Comparison of ENCODE assay signal across 8 cellular contexts in the genomic region with DNA sequence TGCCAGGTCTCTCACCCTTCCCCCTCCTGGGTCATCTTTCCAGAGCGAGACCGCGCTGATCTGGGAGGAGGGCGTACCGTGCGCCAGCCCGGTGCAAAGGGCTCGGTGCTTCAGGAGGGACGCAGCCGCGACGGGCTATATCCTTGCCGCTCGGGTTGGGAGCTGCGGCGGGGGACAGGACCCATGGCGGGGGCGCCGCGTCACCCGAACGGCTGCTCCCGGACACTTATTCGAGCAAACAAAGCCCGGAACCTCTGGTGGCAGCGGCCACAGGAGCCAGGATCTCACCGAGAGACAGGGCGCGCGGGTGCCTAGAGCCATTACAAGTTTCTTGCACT. TPM values are rescaled to one million over a fixed set of nuclear protein-coding genes. Genes with fewer than 3 reads are reported as not detected.
A peak's percentile ranks its signal among the peaks of the same experiment; 100 is the strongest.
DNase-seq lines count a peak whose midpoint lies in the region; ATAC-seq and TF ChIP-seq lines count a peak whose summit lies in the region.

No MANE protein-coding gene starts in this region.

- no peak overlapping the region for H3K27ac Mint-ChIP-seq in memory B cell

- H3K36me3 ChIP-seq in thyroid gland, result no peaks in the 10 kb centered on the region

- no peak for TF ChIP-seq CTCF in thyroid gland (IDR thresholded peaks at IDR 0.05)

- H3K27me3 Mint-ChIP-seq in memory B cell, result peaks cover 24% of the 10 kb centered on the region

- H3K27ac ChIP-seq in cingulate gyrus (ENCODE audit: low read depth, low read length), result peak overlapping the region; percentile 81
- peak overlapping the region in 2 of 3 donors; percentile 63 to 71 for H3K27ac ChIP-seq in thyroid gland

- no peak for TF ChIP-seq POLR2A in thyroid gland (IDR thresholded peaks at IDR 0.05)

- no peaks in the 10 kb centered on the region for H3K9me3 Mint-ChIP-seq in memory B cell

- H3K4me1 ChIP-seq in thyroid gland, result no peaks in the 10 kb centered on the region

- peak overlapping the region; percentile 43 to 59 (median 57) for H3K4me3 ChIP-seq in thyroid gland (replicated peaks in 1 of 3)

- 0 to 1% methylated on average over 5 to 16 of the region's 30 CpGs for WGBS in thyroid gland, 2 donors

- intact Hi-C loops in thyroid gland (cut with DNase I), result no loop called here

- peak overlapping the region; percentile 92 for H3K4me3 Mint-ChIP-seq in memory B cell

- no peaks in the 10 kb centered on the region for H3K27me3 ChIP-seq in thyroid gland

- no peak for ATAC-seq in memory B cell (ENCODE audit: low read depth)

- no peaks in the 10 kb centered on the region for H3K9me3 ChIP-seq in thyroid gland

- DNase-seq in COR-L47 (lab: John Stamatoyannopoulos, UW) (peak; percentile 62), KBM-7 (peak; percentile 20), memory B cell (ENCODE audit: low spot score in 2 of 2) (peak in 1 of 2 donors; percentile 22), thyroid gland (peak; percentile 37 to 47), NCI-H2196 treated with DMSO at 0.1 percent for 48 hours (lab: John Stamatoyannopoulos, UW; ENCODE audit: unreplicated experiment) (no peak), NOMO-1 treated with DMSO at 0.1 percent for 48 hours (lab: John Stamatoyannopoulos, UW; ENCODE audit: unreplicated experiment) (no peak), cerebellum (ENCODE audit: low spot score) (no peak)

- H3K36me3 Mint-ChIP-seq in memory B cell, result no peaks in the 10 kb centered on the region

- H3K4me1 Mint-ChIP-seq in memory B cell, result peaks cover 18% of the 10 kb centered on the region

- in situ Hi-C loops in KBM-7 (cut with MboI; ENCODE audit: low pct_unique_long_range_greater_than_20kb, low sequenced_read_pairs), result no loop called here

RNA-seq across cellular contexts. Expression of gene SEMA6A, which starts 1.4 kb away (rescaled TPM):
- total RNA-seq in thyroid gland (10 to 100 TPM; 27.6 to 37.9 (median 30.4) TPM), cerebellum (181 TPM)

Comparison
In these comparisons a context has a peak if more than half of its experiments do, and no peak if none do; other contexts are left out.
1. DNase-seq: peak in COR-L47 (single experiment), KBM-7 (single experiment) and thyroid gland (2 of 2); none in NCI-H2196 treated with DMSO at 0.1 percent for 48 hours (single experiment), NOMO-1 treated with DMSO at 0.1 percent for 48 hours (single experiment) and cerebellum (single experiment).